13 cellular contexts compared by ENCODE assay signal in genomic region chr19:5985098-5985783, GRCh38. TPM values are rescaled to one million over a fixed set of nuclear protein-coding genes. Genes with fewer than 3 reads are reported as not detected.
DNase-seq lines count a peak whose midpoint lies in the region; ATAC-seq and TF ChIP-seq lines count a peak whose summit lies in the region.
"Had no signal": no experiment of that assay in that cellular context is flagged by ENCODE, and none has a peak within 500 bp of the region (broad histone marks: within the 10 kb centered on the region; RNA-seq: fewer than 3 reads in every experiment).

No MANE protein-coding gene starts in this region.

- peaks cover 9% of the 10 kb centered on the region for H3K36me3 Mint-ChIP-seq in activated naive CD8-positive, alpha-beta T cell treated with anti-CD3 and anti-CD28 coated beads, Interleukin-2, amount 10 ng/mL, durations not matched to agents 7 days and 5 days
- peaks cover 7% of the 10 kb centered on the region for H3K36me3 Mint-ChIP-seq in activated naive CD8-positive, alpha-beta T cell treated with anti-CD3 and anti-CD28 coated beads for 36 hours
- peaks cover 2% of the 10 kb centered on the region for H3K36me3 Mint-ChIP-seq in activated T-helper 17 cell treated with anti-CD3 and anti-CD28 coated beads, Interleukin-2, amount 50 U/mL, for 72 hours (ENCODE audit: low read depth)

- ATAC-seq in activated naive CD8-positive, alpha-beta T cell treated with anti-CD3 and anti-CD28 coated beads, Interleukin-2, amount 10 ng/mL, durations not matched to agents 7 days and 5 days (ENCODE audit: low read depth): no peak
- ATAC-seq in activated T-helper 17 cell treated with anti-CD3 and anti-CD28 coated beads, Interleukin-2, amount 50 U/mL, for 72 hours (replicated peaks): peak; percentile 57
- ATAC-seq in foreskin keratinocyte: peak; percentile 78
- ATAC-seq in HG03039 (IDR thresholded peaks at IDR 0.05; ENCODE audit: unreplicated experiment): no peak
- ATAC-seq: activated CD4-positive, CD25-positive, alpha-beta regulatory T cell treated with anti-CD3 and anti-CD28 coated beads, Interleukin-2, amount 50 U/mL, for 24 hours had no signal

- TF ChIP-seq CTCF in foreskin keratinocyte (conservative IDR thresholded peaks at IDR 0.05): no peak
- no peak for TF ChIP-seq CTCF in tibial artery (IDR thresholded peaks at IDR 0.05)
- no peak for TF ChIP-seq CTCF in GM10248 (IDR thresholded peaks at IDR 0.05; ENCODE audit: control extremely low read depth, extremely low read depth, low read depth, missing control alignments)

- POLR2A ChIA-PET in activated naive CD8-positive, alpha-beta T cell treated with anti-CD3 and anti-CD28 coated beads, Interleukin-2, amount 10 ng/mL, durations not matched to agents 7 days and 5 days (lab: Charles Lee): interaction anchor here (1.4 to 1.7 kb wide), 2 partner anchors 81 to 157 kb away, joined by 6 read pairs; partner anchors contain the start of gene VMAC
- POLR2A ChIA-PET in GM10248 (lab: Yijun Ruan, JAX): no interaction called here

- H3K27me3 ChIP-seq in foreskin keratinocyte (no peaks in the 10 kb centered on the region), tibial artery (no peaks in the 10 kb centered on the region)
- H3K27me3 ChIP-seq: dorsolateral prefrontal cortex had no signal

- H3K27ac Mint-ChIP-seq in activated naive CD8-positive, alpha-beta T cell treated with anti-CD3 and anti-CD28 coated beads, Interleukin-2, amount 10 ng/mL, durations not matched to agents 7 days and 5 days: peak overlapping the region; percentile 76
- H3K27ac Mint-ChIP-seq in activated naive CD8-positive, alpha-beta T cell treated with anti-CD3 and anti-CD28 coated beads for 36 hours: no peak overlapping the region
- H3K27ac Mint-ChIP-seq in activated T-helper 17 cell treated with anti-CD3 and anti-CD28 coated beads, Interleukin-2, amount 50 U/mL, for 72 hours: no peak overlapping the region

- no peak for DNase-seq in activated naive CD8-positive, alpha-beta T cell treated with anti-CD3 and anti-CD28 coated beads, Interleukin-2, amount 10 ng/mL, durations not matched to agents 7 days and 5 days
- no peak for DNase-seq in activated naive CD8-positive, alpha-beta T cell treated with anti-CD3 and anti-CD28 coated beads for 36 hours
- DNase-seq in foreskin keratinocyte: peak; percentile 25 to 65
- no peak for DNase-seq in tibial artery
- DNase-seq in GM10248 (ENCODE audit: extremely low spot score): no peak
- no peak for DNase-seq in activated CD4-positive, alpha-beta T cell treated with anti-CD3 and anti-CD28 coated beads for 48 hours
- DNase-seq: activated effector memory CD4-positive, alpha-beta T cell treated with anti-CD3 and anti-CD28 coated beads, Interleukin-2, amount 50 U/mL, for 16 hours; dorsolateral prefrontal cortex; Karpas-422; NCI-H2227 treated with DMSO at 0.1 percent for 48 hours had no signal

- no peaks in the 10 kb centered on the region for H3K9me3 ChIP-seq in tibial artery

- no peak overlapping the region for H3K4me3 Mint-ChIP-seq in activated naive CD8-positive, alpha-beta T cell treated with anti-CD3 and anti-CD28 coated beads, Interleukin-2, amount 10 ng/mL, durations not matched to agents 7 days and 5 days
- no peak overlapping the region for H3K4me3 Mint-ChIP-seq in activated naive CD8-positive, alpha-beta T cell treated with anti-CD3 and anti-CD28 coated beads for 36 hours
- no peak overlapping the region for H3K4me3 Mint-ChIP-seq in activated T-helper 17 cell treated with anti-CD3 and anti-CD28 coated beads, Interleukin-2, amount 50 U/mL, for 72 hours

- no peaks in the 10 kb centered on the region for H3K27me3 Mint-ChIP-seq in activated naive CD8-positive, alpha-beta T cell treated with anti-CD3 and anti-CD28 coated beads, Interleukin-2, amount 10 ng/mL, durations not matched to agents 7 days and 5 days
- H3K27me3 Mint-ChIP-seq in activated naive CD8-positive, alpha-beta T cell treated with anti-CD3 and anti-CD28 coated beads for 36 hours: peaks cover 4% of the 10 kb centered on the region
- no peaks in the 10 kb centered on the region for H3K27me3 Mint-ChIP-seq in activated T-helper 17 cell treated with anti-CD3 and anti-CD28 coated beads, Interleukin-2, amount 50 U/mL, for 72 hours

- H3K27ac ChIP-seq in foreskin keratinocyte (no peak overlapping the region), tibial artery (peak overlapping the region; percentile 64 to 66)
- H3K27ac ChIP-seq: dorsolateral prefrontal cortex had no signal

- H3K4me3 ChIP-seq in tibial artery: no peak overlapping the region
- H3K4me3 ChIP-seq: dorsolateral prefrontal cortex had no signal

- H3K4me1 Mint-ChIP-seq in activated naive CD8-positive, alpha-beta T cell treated with anti-CD3 and anti-CD28 coated beads, Interleukin-2, amount 10 ng/mL, durations not matched to agents 7 days and 5 days: peaks cover 37% of the 10 kb centered on the region
- peaks cover 25% of the 10 kb centered on the region for H3K4me1 Mint-ChIP-seq in activated naive CD8-positive, alpha-beta T cell treated with anti-CD3 and anti-CD28 coated beads for 36 hours
- peaks cover 7% of the 10 kb centered on the region for H3K4me1 Mint-ChIP-seq in activated T-helper 17 cell treated with anti-CD3 and anti-CD28 coated beads, Interleukin-2, amount 50 U/mL, for 72 hours

- no peaks in the 10 kb centered on the region for H3K36me3 ChIP-seq in tibial artery

- no peaks in the 10 kb centered on the region for H3K9me3 Mint-ChIP-seq in activated naive CD8-positive, alpha-beta T cell treated with anti-CD3 and anti-CD28 coated beads, Interleukin-2, amount 10 ng/mL, durations not matched to agents 7 days and 5 days
- H3K9me3 Mint-ChIP-seq in activated naive CD8-positive, alpha-beta T cell treated with anti-CD3 and anti-CD28 coated beads for 36 hours: no peaks in the 10 kb centered on the region
- no peaks in the 10 kb centered on the region for H3K9me3 Mint-ChIP-seq in activated T-helper 17 cell treated with anti-CD3 and anti-CD28 coated beads, Interleukin-2, amount 50 U/mL, for 72 hours

- CTCF ChIA-PET in GM10248 (lab: Yijun Ruan, JAX): interaction anchor here (1.0 to 5.1 kb wide), 8 partner anchors 13 to 787 kb away, joined by 3 to 38 read pairs (median 9); partner anchors contain the start of gene VAV1

- intact Hi-C loops in tibial artery (cut with DNase I; ENCODE audit: low total_unique reads): loop anchor here (10.0 kb wide), 1 partner anchor 130 kb away; the partner anchor contains the start of gene RFX2

- H3K4me1 ChIP-seq in foreskin keratinocyte (no peaks in the 10 kb centered on the region), tibial artery (peaks cover 0 to 30% (median 10%) of the 10 kb centered on the region in 4 donors)

RNA-seq across cellular contexts. Expression of gene RANBP3, which starts 7.3 kb away (rescaled TPM):
- 100 to 1,000 TPM; 104 to 108 TPM for total RNA-seq in activated naive CD8-positive, alpha-beta T cell treated with anti-CD3 and anti-CD28 coated beads, Interleukin-2, amount 10 ng/mL, durations not matched to agents 7 days and 5 days
- total RNA-seq in activated naive CD8-positive, alpha-beta T cell treated with anti-CD3 and anti-CD28 coated beads for 36 hours: 100 to 1,000 TPM in 1 of 2 experiments, 10 to 100 TPM in 1; 94.0 to 109 TPM
- total RNA-seq in activated T-helper 17 cell treated with anti-CD3 and anti-CD28 coated beads, Interleukin-2, amount 50 U/mL, for 72 hours: 100 to 1,000 TPM in 1 of 2 donors, 10 to 100 TPM in 1; 81.4 to 112 TPM
- total RNA-seq in foreskin keratinocyte: 54.7 and 56.3 TPM in 2 replicates
- polyA plus RNA-seq in foreskin keratinocyte: 47.2 and 53.1 TPM in 2 replicates

Comparison
In these comparisons a context has a peak if more than half of its experiments do, and no peak if none do; other contexts are left out.
1. ATAC-seq: peak in activated T-helper 17 cell treated with anti-CD3 and anti-CD28 coated beads, Interleukin-2, amount 50 U/mL, for 72 hours (single experiment) and foreskin keratinocyte (single experiment); none in activated naive CD8-positive, alpha-beta T cell treated with anti-CD3 and anti-CD28 coated beads, Interleukin-2, amount 10 ng/mL, durations not matched to agents 7 days and 5 days (single experiment) and HG03039 (single experiment).
2. DNase-seq: peak in foreskin keratinocyte (2 of 2); none in activated naive CD8-positive, alpha-beta T cell treated with anti-CD3 and anti-CD28 coated beads, Interleukin-2, amount 10 ng/mL, durations not matched to agents 7 days and 5 days (single experiment), activated naive CD8-positive, alpha-beta T cell treated with anti-CD3 and anti-CD28 coated beads for 36 hours (single experiment), tibial artery (0 of 2), GM10248 (single experiment) and activated CD4-positive, alpha-beta T cell treated with anti-CD3 and anti-CD28 coated beads for 48 hours (single experiment).